13 cellular contexts compared by ENCODE assay signal in genomic region chr10:22435650-22436049, GRCh38.
DNase-seq lines count a peak whose midpoint lies in the region; TF ChIP-seq lines count a peak whose summit lies in the region.
"Had no signal": no experiment of that assay in that cellular context is flagged by ENCODE, and none has a peak within 500 bp of the region (broad histone marks: within the 10 kb centered on the region; RNA-seq: fewer than 3 reads in every experiment).

No MANE protein-coding gene starts in this region.

- CTCF ChIA-PET in activated CD4-positive, alpha-beta memory T cell treated with anti-CD3 and anti-CD28 coated beads for 36 hours (lab: Charles Lee), result interaction anchor here (1.6 kb wide), 1 partner anchor 108 kb away, joined by 3 read pairs; no protein-coding TSS in a partner anchor

- H3K4me1 Mint-ChIP-seq in activated naive CD8-positive, alpha-beta T cell (ENCODE audit: low read depth), result peaks cover 53% of the 10 kb centered on the region
- H3K4me1 Mint-ChIP-seq in activated naive CD8-positive, alpha-beta T cell treated with anti-CD3 and anti-CD28 coated beads for 36 hours, result peaks cover 31% of the 10 kb centered on the region
- H3K4me1 Mint-ChIP-seq in activated CD4-positive, alpha-beta memory T cell treated with anti-CD3 and anti-CD28 coated beads for 36 hours (ENCODE audit: low read depth), result peaks cover 50% of the 10 kb centered on the region

- no peak overlapping the region for H3K9ac ChIP-seq in subcutaneous abdominal adipose tissue (ENCODE audit: low read length in 5 of 5)

- peaks cover 3% of the 10 kb centered on the region for H3K36me3 Mint-ChIP-seq in activated naive CD8-positive, alpha-beta T cell
- H3K36me3 Mint-ChIP-seq in activated naive CD8-positive, alpha-beta T cell treated with anti-CD3 and anti-CD28 coated beads for 36 hours, result peaks cover 2% of the 10 kb centered on the region
- no peaks in the 10 kb centered on the region for H3K36me3 Mint-ChIP-seq in activated CD4-positive, alpha-beta memory T cell treated with anti-CD3 and anti-CD28 coated beads for 36 hours

- H3K4me3 Mint-ChIP-seq in activated naive CD8-positive, alpha-beta T cell, result peak overlapping the region; percentile 53
- no peak overlapping the region for H3K4me3 Mint-ChIP-seq in activated naive CD8-positive, alpha-beta T cell treated with anti-CD3 and anti-CD28 coated beads for 36 hours
- no peak overlapping the region for H3K4me3 Mint-ChIP-seq in activated CD4-positive, alpha-beta memory T cell treated with anti-CD3 and anti-CD28 coated beads for 36 hours

- H3K27ac ChIP-seq in subcutaneous abdominal adipose tissue (ENCODE audit: low read depth, low read length) (peak overlapping the region; percentile 94), Peyer's patch (no peak overlapping the region)
- H3K27ac ChIP-seq: SK-N-MC had no signal

- H3K9me3 ChIP-seq in subcutaneous abdominal adipose tissue (ENCODE audit: control insufficient read depth in 5 of 5, low read length in 5 of 5) (no peaks in the 10 kb centered on the region), Peyer's patch (no peaks in the 10 kb centered on the region)
- H3K9me3 ChIP-seq: psoas muscle had no signal

- H3K36me3 ChIP-seq in subcutaneous abdominal adipose tissue (ENCODE audit: control insufficient read depth in 5 of 5, insufficient read depth in 5 of 5, low read length in 5 of 5) (no peaks in the 10 kb centered on the region), Peyer's patch (no peaks in the 10 kb centered on the region)

- peaks cover 5 to 28% (median 23%) of the 10 kb centered on the region in 5 donors for H3K4me1 ChIP-seq in subcutaneous abdominal adipose tissue (ENCODE audit: control insufficient read depth in 5 of 5, insufficient read depth in 5 of 5, low read length in 5 of 5)
- H3K4me1 ChIP-seq in Peyer's patch, result peaks cover 0 to 12% (median 4%) of the 10 kb centered on the region in 4 donors

- TF ChIP-seq CTCF in Peyer's patch (IDR thresholded peaks at IDR 0.05), result no peak

- intact Hi-C loops in activated CD4-positive, alpha-beta memory T cell treated with anti-CD3 and anti-CD28 coated beads for 36 hours (cut with micrococcal nuclease), result loop anchor here (2.0 to 10.0 kb wide), 11 partner anchors 57 to 921 kb away; partner anchors contain the start of genes COMMD3, DNAJC1 and PIP4K2A

- H3K27me3 ChIP-seq in subcutaneous abdominal adipose tissue (ENCODE audit: control insufficient read depth in 5 of 5, insufficient read depth in 4 of 5, low read length in 5 of 5) (no peaks in the 10 kb centered on the region), Peyer's patch (no peaks in the 10 kb centered on the region)

- POLR2A ChIA-PET in activated CD4-positive, alpha-beta memory T cell treated with anti-CD3 and anti-CD28 coated beads for 36 hours (lab: Charles Lee), result interaction anchor here (1.0 to 2.1 kb wide), 3 partner anchors 97 to 206 kb away, joined by 3 to 8 read pairs (median 5); partner anchors contain the start of gene COMMD3

- DNase-seq in activated naive CD8-positive, alpha-beta T cell treated with anti-CD3 and anti-CD28 coated beads for 36 hours, result no peak
- peak; percentile 21 for DNase-seq in activated CD4-positive, alpha-beta memory T cell treated with anti-CD3 and anti-CD28 coated beads for 36 hours
- DNase-seq in islet precursor cell (peak; percentile 58), SW480 (ENCODE audit: low spot score) (no peak), NCI-H2196 treated with DMSO at 0.1 percent for 48 hours (lab: John Stamatoyannopoulos, UW; ENCODE audit: unreplicated experiment) (no peak), Peyer's patch (no peak)
- DNase-seq: H7; NK-92 treated with Interleukin-12 subunit alpha and Interleukin-12 subunit beta, amount 100 ng/mL, for 24 hours; psoas muscle had no signal

- H3K27me3 Mint-ChIP-seq in activated naive CD8-positive, alpha-beta T cell, result no peaks in the 10 kb centered on the region
- H3K27me3 Mint-ChIP-seq in activated naive CD8-positive, alpha-beta T cell treated with anti-CD3 and anti-CD28 coated beads for 36 hours, result peaks cover 8% of the 10 kb centered on the region
- H3K27me3 Mint-ChIP-seq in activated CD4-positive, alpha-beta memory T cell treated with anti-CD3 and anti-CD28 coated beads for 36 hours, result no peaks in the 10 kb centered on the region

- no peaks in the 10 kb centered on the region for H3K9me3 Mint-ChIP-seq in activated naive CD8-positive, alpha-beta T cell (ENCODE audit: low read depth)
- H3K9me3 Mint-ChIP-seq in activated naive CD8-positive, alpha-beta T cell treated with anti-CD3 and anti-CD28 coated beads for 36 hours, result no peaks in the 10 kb centered on the region
- H3K9me3 Mint-ChIP-seq in activated CD4-positive, alpha-beta memory T cell treated with anti-CD3 and anti-CD28 coated beads for 36 hours, result no peaks in the 10 kb centered on the region
- H3K9me3 Mint-ChIP-seq: activated naive CD4-positive, alpha-beta T cell treated with anti-CD3 and anti-CD28 coated beads, Interleukin-2, amount 50 U/mL, for 72 hours had no signal

- H3K27ac Mint-ChIP-seq in activated naive CD8-positive, alpha-beta T cell, result peak overlapping the region; percentile 81
- no peak overlapping the region for H3K27ac Mint-ChIP-seq in activated naive CD8-positive, alpha-beta T cell treated with anti-CD3 and anti-CD28 coated beads for 36 hours
- no peak overlapping the region for H3K27ac Mint-ChIP-seq in activated CD4-positive, alpha-beta memory T cell treated with anti-CD3 and anti-CD28 coated beads for 36 hours

- H3K4me3 ChIP-seq in subcutaneous abdominal adipose tissue (ENCODE audit: low read depth in 1 of 5, low read length in 5 of 5), result no peak overlapping the region
- no peak overlapping the region for H3K4me3 ChIP-seq in Peyer's patch
- H3K4me3 ChIP-seq: SK-N-MC had no signal

- no peak for TF ChIP-seq POLR2A in Peyer's patch (IDR thresholded peaks at IDR 0.05)

Comparison
In these comparisons a context has a peak if more than half of its experiments do, and no peak if none do; other contexts are left out.
1. DNase-seq: peak in activated CD4-positive, alpha-beta memory T cell treated with anti-CD3 and anti-CD28 coated beads for 36 hours (single experiment) and islet precursor cell (single experiment); none in activated naive CD8-positive, alpha-beta T cell treated with anti-CD3 and anti-CD28 coated beads for 36 hours (single experiment), SW480 (single experiment), NCI-H2196 treated with DMSO at 0.1 percent for 48 hours (single experiment) and Peyer's patch (0 of 3).